Comparison of ENCODE assay signal across 1 cellular context in genomic region chr7:148701414-148701813, GRCh38.
TF ChIP-seq lines count a peak whose summit lies in the region.

No MANE protein-coding gene starts in this region.

TF ChIP-seq in H1, 55 proteins besides CTCF, POLR2A, EP300 and RAD21 (continued from another document):
- TF ChIP-seq SIX5 (IDR thresholded peaks at IDR 0.05; ENCODE audit: low read depth, low read length) (no peak), PHF8 (conservative IDR thresholded peaks at IDR 0.05; ENCODE audit: low read depth, low read length) (no peak; the same call in 1 of the 2 replicates), HDAC2 (IDR thresholded peaks at IDR 0.05; ENCODE audit: borderline replicate concordance in 1 of 2, low read depth in 2 of 2, low read length in 2 of 2) (no peak)
